ENCODE assay signal across 9 cellular contexts in the genomic region with DNA sequence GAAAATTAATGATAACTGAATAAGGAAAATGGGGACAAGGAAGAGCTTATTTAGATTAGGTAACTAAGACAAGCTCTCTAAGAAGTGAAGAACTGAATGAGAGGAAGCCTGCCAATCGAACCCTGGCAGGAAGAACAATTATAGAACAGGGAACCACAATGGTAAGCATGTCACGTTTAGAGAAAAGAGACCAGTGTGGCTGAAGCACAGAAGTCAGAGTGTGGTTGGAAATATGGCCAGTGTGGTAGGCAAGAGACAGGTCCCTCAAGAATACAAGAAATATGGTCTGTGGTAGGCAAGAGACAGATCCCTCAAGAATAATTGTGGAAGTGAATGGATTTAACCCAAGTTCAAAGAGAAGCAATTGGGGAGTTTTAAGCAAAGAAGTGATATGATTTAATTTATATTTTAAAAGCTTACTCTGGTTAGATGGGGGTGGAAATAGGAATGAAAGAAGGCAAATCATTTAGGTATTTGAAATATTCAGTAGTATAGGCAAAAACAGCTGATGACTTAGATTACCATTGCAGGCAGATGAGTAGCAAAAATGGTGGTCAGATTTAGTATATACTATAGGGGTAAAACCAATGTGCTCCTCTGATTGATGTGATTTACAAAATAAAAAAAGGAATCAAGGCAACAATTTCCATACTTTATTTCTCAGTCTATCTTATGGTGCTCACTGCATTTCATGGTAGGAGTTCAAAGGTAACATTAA. TPM values are rescaled to one million over a fixed set of nuclear protein-coding genes. Genes with fewer than 3 reads are reported as not detected.
DNase-seq lines count a peak whose midpoint lies in the region; ATAC-seq and TF ChIP-seq lines count a peak whose summit lies in the region.
"Had no signal": no experiment of that assay in that cellular context is flagged by ENCODE, and none has a peak within 500 bp of the region (broad histone marks: within the 10 kb centered on the region; RNA-seq: fewer than 3 reads in every experiment).

No MANE protein-coding gene starts in this region.

- no peak overlapping the region for H2BK120ac ChIP-seq in IMR-90 (ENCODE audit: low read depth, low read length)

- H3K36me3 ChIP-seq in IMR-90 (ENCODE audit: control insufficient read depth, insufficient read depth, low read length), result no peaks in the 10 kb centered on the region

- no peaks in the 10 kb centered on the region for H3K79me1 ChIP-seq in IMR-90 (ENCODE audit: low read depth in 1 of 2, low read length in 2 of 2)

- no peaks in the 10 kb centered on the region for H3K9me3 ChIP-seq in IMR-90 (ENCODE audit: control insufficient read depth, insufficient read depth, low read length)

- no peak overlapping the region for H2BK15ac ChIP-seq in IMR-90 (ENCODE audit: low read depth, low read length)

- no peak overlapping the region for H2BK20ac ChIP-seq in IMR-90 (ENCODE audit: low read depth, low read length)

- H4K20me1 ChIP-seq in IMR-90 (ENCODE audit: insufficient read depth, low read length), result no peaks in the 10 kb centered on the region

- peaks cover 57% of the 10 kb centered on the region for H3K36me3 Mint-ChIP-seq in activated CD8-positive, alpha-beta memory T cell treated with anti-CD3 and anti-CD28 coated beads, Interleukin-2, amount 10 ng/mL, durations not matched to agents 7 days and 5 days
- no peaks in the 10 kb centered on the region for H3K36me3 Mint-ChIP-seq in stimulated activated effector memory CD8-positive, alpha-beta T cell treated with anti-CD3 and anti-CD28 coated beads, Interleukin-12 subunit alpha, Interleukin-12 subunit beta, amount 100 ng/mL, for 72 hours

- H4K5ac ChIP-seq in IMR-90 (ENCODE audit: low read depth, low read length), result no peak overlapping the region

- H3K23ac ChIP-seq in IMR-90 (ENCODE audit: low read depth, low read length), result no peak overlapping the region

- dilution Hi-C loops in IMR-90 (cut with HindIII; ENCODE audit: low sequenced_read_pairs, unreplicated experiment), result no loop called here

- TF ChIP-seq RAD21 in IMR-90 (IDR thresholded peaks at IDR 0.05; ENCODE audit: low read length), result no peak

- H2BK5ac ChIP-seq in IMR-90 (ENCODE audit: low read depth, low read length, poor library complexity, severe bottlenecking), result no peak overlapping the region

- no peak overlapping the region for H4K8ac ChIP-seq in IMR-90 (ENCODE audit: low read depth in 2 of 2, low read length in 2 of 2)

- H3K9me1 ChIP-seq in IMR-90 (ENCODE audit: insufficient read depth, low read length), result no peaks in the 10 kb centered on the region

- TF ChIP-seq POLR2A in IMR-90 (IDR thresholded peaks at IDR 0.05; ENCODE audit: low read depth, low read length), result no peak

- no peak overlapping the region for H3K27ac Mint-ChIP-seq in activated CD8-positive, alpha-beta memory T cell treated with anti-CD3 and anti-CD28 coated beads, Interleukin-2, amount 10 ng/mL, durations not matched to agents 7 days and 5 days
- peak overlapping the region; percentile 36 for H3K27ac Mint-ChIP-seq in stimulated activated effector memory CD8-positive, alpha-beta T cell treated with anti-CD3 and anti-CD28 coated beads, Interleukin-12 subunit alpha, Interleukin-12 subunit beta, amount 100 ng/mL, for 72 hours

- no peak overlapping the region for H3K18ac ChIP-seq in IMR-90 (ENCODE audit: low read depth, low read length)

- POLR2A ChIA-PET in IMR-90 (lab: Charles Lee; ENCODE audit: unreplicated experiment), result no interaction called here

- H3K56ac ChIP-seq in IMR-90 (ENCODE audit: extremely low read depth, insufficient read depth, low read length), result no peak overlapping the region

- no peak overlapping the region for H3K14ac ChIP-seq in IMR-90 (replicated peaks; ENCODE audit: low read depth, low read length)

- H3K9ac ChIP-seq in IMR-90 (ENCODE audit: low read depth, low read length), result no peak overlapping the region

- TF ChIP-seq CTCF in IMR-90 (conservative IDR thresholded peaks at IDR 0.05; ENCODE audit: low read depth, low read length), result no peak

- ATAC-seq in activated CD8-positive, alpha-beta memory T cell treated with anti-CD3 and anti-CD28 coated beads, Interleukin-2, amount 10 ng/mL, durations not matched to agents 7 days and 5 days, result peak; percentile 45
- ATAC-seq in HG02610 (IDR thresholded peaks at IDR 0.05; ENCODE audit: unreplicated experiment) (peak; percentile 83), IMR-90 (ENCODE audit: low read depth) (peak; percentile 24; the same call in 1 of the 2 replicates)
- ATAC-seq in stimulated activated effector memory CD8-positive, alpha-beta T cell treated with anti-CD3 and anti-CD28 coated beads, Interleukin-12 subunit alpha, Interleukin-12 subunit beta, amount 100 ng/mL, for 72 hours, result peak; percentile 75

- H4K91ac ChIP-seq in IMR-90 (ENCODE audit: insufficient read depth, low read depth, low read length), result no peak overlapping the region

- no peak overlapping the region for H2AFZ ChIP-seq in IMR-90 (replicated peaks; ENCODE audit: low read length, poor library complexity)

- H2AK5ac ChIP-seq in IMR-90 (ENCODE audit: low read depth, low read length), result no peak overlapping the region

- H3K4ac ChIP-seq in IMR-90 (ENCODE audit: low read depth, low read length), result no peak overlapping the region

- no peak overlapping the region for H3K27ac ChIP-seq in IMR-90 (ENCODE audit: insufficient read depth, low read length)

- no peaks in the 10 kb centered on the region for H3K27me3 ChIP-seq in IMR-90 (ENCODE audit: control insufficient read depth, insufficient read depth, low read length)

- H3K9me3 Mint-ChIP-seq in activated CD8-positive, alpha-beta memory T cell treated with anti-CD3 and anti-CD28 coated beads, Interleukin-2, amount 10 ng/mL, durations not matched to agents 7 days and 5 days (ENCODE audit: low read depth), result peaks cover 30% of the 10 kb centered on the region
- H3K9me3 Mint-ChIP-seq in stimulated activated effector memory CD8-positive, alpha-beta T cell treated with anti-CD3 and anti-CD28 coated beads, Interleukin-12 subunit alpha, Interleukin-12 subunit beta, amount 100 ng/mL, for 72 hours, result peaks cover 14% of the 10 kb centered on the region

- H3K4me3 Mint-ChIP-seq in activated CD8-positive, alpha-beta memory T cell treated with anti-CD3 and anti-CD28 coated beads, Interleukin-2, amount 10 ng/mL, durations not matched to agents 7 days and 5 days, result no peak overlapping the region
- H3K4me3 Mint-ChIP-seq in stimulated activated effector memory CD8-positive, alpha-beta T cell treated with anti-CD3 and anti-CD28 coated beads, Interleukin-12 subunit alpha, Interleukin-12 subunit beta, amount 100 ng/mL, for 72 hours, result peak overlapping the region; percentile 33

- no peaks in the 10 kb centered on the region for H3K4me1 ChIP-seq in IMR-90 (ENCODE audit: control insufficient read depth, insufficient read depth, low read length)

- peak; percentile 56 for DNase-seq in activated CD8-positive, alpha-beta memory T cell treated with anti-CD3 and anti-CD28 coated beads, Interleukin-2, amount 10 ng/mL, durations not matched to agents 7 days and 5 days
- DNase-seq in activated CD8-positive, alpha-beta memory T cell treated with anti-CD3 and anti-CD28 coated beads, Interleukin-2, amount 50 U/mL, for 4 hours, result no peak
- DNase-seq in IMR-90, result no peak
- DNase-seq in stimulated activated effector memory CD8-positive, alpha-beta T cell treated with anti-CD3 and anti-CD28 coated beads, Interleukin-12 subunit alpha, Interleukin-12 subunit beta, amount 100 ng/mL, for 72 hours (ENCODE audit: low spot score in 2 of 2), result peak in 1 of 2 donors; percentile 2
- no peak for DNase-seq in DMS79 treated with DMSO at 0.1 percent for 48 hours (lab: John Stamatoyannopoulos, UW)
- no peak for DNase-seq in stimulated activated naive CD4-positive, alpha-beta T cell (lab: John Stamatoyannopoulos, UW)
- no peak for DNase-seq in activated CD4-positive, CD25-positive, alpha-beta regulatory T cell treated with anti-CD3 and anti-CD28 coated beads, Interleukin-2, amount 50 U/mL, for 72 hours

- in situ Hi-C loops in IMR-90 (cut with MboI; ENCODE audit: low sequenced_read_pairs), result no loop called here

- no peaks in the 10 kb centered on the region for H3K27me3 Mint-ChIP-seq in activated CD8-positive, alpha-beta memory T cell treated with anti-CD3 and anti-CD28 coated beads, Interleukin-2, amount 10 ng/mL, durations not matched to agents 7 days and 5 days

- no TSS peak for BruUV-seq in IMR-90 (replicated peaks; lab: Mats Ljungman, UMichigan)

- no peak overlapping the region for H3K4me2 ChIP-seq in IMR-90 (ENCODE audit: low read depth, low read length)

- H3K4me1 Mint-ChIP-seq in activated CD8-positive, alpha-beta memory T cell treated with anti-CD3 and anti-CD28 coated beads, Interleukin-2, amount 10 ng/mL, durations not matched to agents 7 days and 5 days, result peaks cover 17% of the 10 kb centered on the region
- H3K4me1 Mint-ChIP-seq in stimulated activated effector memory CD8-positive, alpha-beta T cell treated with anti-CD3 and anti-CD28 coated beads, Interleukin-12 subunit alpha, Interleukin-12 subunit beta, amount 100 ng/mL, for 72 hours, result peaks cover 21% of the 10 kb centered on the region

- 47% methylated on average over 2 of the region's 2 CpGs; no CpG with 5 or more reads in 1 of the 2 experiments for WGBS in IMR-90 (ENCODE audit: extremely low coverage in 2 of 2, insufficient read length in 1 of 2), 2 experiments

- H3K4me3 ChIP-seq in IMR-90 (ENCODE audit: insufficient read depth, low read depth, low read length), result no peak overlapping the region

- CTCF ChIA-PET in activated CD8-positive, alpha-beta memory T cell treated with anti-CD3 and anti-CD28 coated beads, Interleukin-2, amount 10 ng/mL, durations not matched to agents 7 days and 5 days (lab: Charles Lee), result interaction anchor here (0.8 to 1.5 kb wide), 2 partner anchors 37 to 62 kb away, joined by 3 to 4 read pairs; no protein-coding TSS in a partner anchor
- CTCF ChIA-PET in IMR-90 (lab: Yijun Ruan, JAX), result no interaction called here

- no peak overlapping the region for H2AK9ac ChIP-seq in IMR-90 (replicated peaks; ENCODE audit: low read depth, low read length, poor library complexity)

- intact Hi-C loops in IMR-90 (cut with micrococcal nuclease), result no loop called here

TF ChIP-seq in IMR-90, 13 proteins besides CTCF, POLR2A, EP300 and RAD21 (continues in another document):
- TF ChIP-seq RCOR1 (IDR thresholded peaks at IDR 0.05; ENCODE audit: insufficient replicate concordance, low read length), result no peak
- TF ChIP-seq BHLHE40 (IDR thresholded peaks at IDR 0.05; ENCODE audit: low read depth, low read length), result no peak
- TF ChIP-seq RFX5 (IDR thresholded peaks at IDR 0.05; ENCODE audit: low read depth, low read length), result no peak
- TF ChIP-seq FOS (IDR thresholded peaks at IDR 0.05; ENCODE audit: low read depth, low read length), result no peak
- TF ChIP-seq CEBPB (IDR thresholded peaks at IDR 0.05; ENCODE audit: low read depth, low read length), result no peak
- TF ChIP-seq SMC3 (IDR thresholded peaks at IDR 0.05; ENCODE audit: low read depth, low read length), result no peak
- no peak for TF ChIP-seq MAZ (IDR thresholded peaks at IDR 0.05; ENCODE audit: borderline replicate concordance, low read depth, low read length)
- TF ChIP-seq NFE2L2 (IDR thresholded peaks at IDR 0.05; ENCODE audit: low read depth, low read length), result no peak

RNA-seq across cellular contexts. Expression of gene ERMN, which starts 38.8 kb away (rescaled TPM):
- total RNA-seq in activated CD8-positive, alpha-beta memory T cell treated with anti-CD3 and anti-CD28 coated beads, Interleukin-2, amount 10 ng/mL, durations not matched to agents 7 days and 5 days, result 1 to 10 TPM; 2.9 to 3.7 TPM
- not detected in 2 replicates for total RNA-seq in IMR-90 (2012; rRNA removed)
- polyA plus RNA-seq in IMR-90 (2012; rRNA removed), result not detected in 2 replicates
- not detected in 2 replicates for polyA plus RNA-seq in IMR-90 (2012; cell fraction: cytosol; rRNA removed)
- 0.13 TPM in 1 of 2 replicates, not detected in the other for polyA plus RNA-seq in IMR-90 (2012; cell fraction: nucleus; rRNA removed; ENCODE audit: low replicate concordance)
- polyA plus RNA-seq: AG04450 had no signal

Comparison
In these comparisons a context has a peak if more than half of its experiments do, and no peak if none do; other contexts are left out.
1. ATAC-seq: peak in every context shown above with its lines; median percentile 83 in HG02610; 75 in stimulated activated effector memory CD8-positive, alpha-beta T cell treated with anti-CD3 and anti-CD28 coated beads, Interleukin-12 subunit alpha, Interleukin-12 subunit beta, amount 100 ng/mL, for 72 hours; 45 in activated CD8-positive, alpha-beta memory T cell treated with anti-CD3 and anti-CD28 coated beads, Interleukin-2, amount 10 ng/mL, durations not matched to agents 7 days and 5 days; 24 in IMR-90.